ENCODE assay signal across 8 cellular contexts in genomic region chr16:21645261-21645721, GRCh38. TPM values are rescaled to one million over a fixed set of nuclear protein-coding genes. Genes with fewer than 3 reads are reported as not detected.
DNase-seq lines count a peak whose midpoint lies in the region; ATAC-seq and TF ChIP-seq lines count a peak whose summit lies in the region.

No MANE protein-coding gene starts in this region.

- no peaks in the 10 kb centered on the region for H3K27me3 Mint-ChIP-seq in IgD-negative memory B cell
- no peaks in the 10 kb centered on the region for H3K27me3 Mint-ChIP-seq in activated T-helper 17 cell treated with anti-CD3 and anti-CD28 coated beads, Interleukin-2, amount 50 U/mL, for 72 hours
- peaks cover 4 to 13% (median 11%) of the 10 kb centered on the region in 3 donors for H3K27me3 Mint-ChIP-seq in immature natural killer cell (ENCODE audit: low read depth in 3 of 3)
- no peaks in the 10 kb centered on the region for H3K27me3 Mint-ChIP-seq in mesothelial cell of epicardium (ENCODE audit: low read depth)

- H3K36me3 Mint-ChIP-seq in IgD-negative memory B cell, result no peaks in the 10 kb centered on the region
- no peaks in the 10 kb centered on the region for H3K36me3 Mint-ChIP-seq in activated T-helper 17 cell treated with anti-CD3 and anti-CD28 coated beads, Interleukin-2, amount 50 U/mL, for 72 hours (ENCODE audit: low read depth)
- no peaks in the 10 kb centered on the region for H3K36me3 Mint-ChIP-seq in immature natural killer cell
- peaks cover 4% of the 10 kb centered on the region for H3K36me3 Mint-ChIP-seq in mesothelial cell of epicardium

- no peaks in the 10 kb centered on the region for H3K36me3 ChIP-seq in tibial artery

- H3K9me3 Mint-ChIP-seq in IgD-negative memory B cell, result no peaks in the 10 kb centered on the region
- H3K9me3 Mint-ChIP-seq in activated T-helper 17 cell treated with anti-CD3 and anti-CD28 coated beads, Interleukin-2, amount 50 U/mL, for 72 hours, result no peaks in the 10 kb centered on the region
- H3K9me3 Mint-ChIP-seq in immature natural killer cell, result no peaks in the 10 kb centered on the region
- no peaks in the 10 kb centered on the region for H3K9me3 Mint-ChIP-seq in mesothelial cell of epicardium

- H3K4me3 ChIP-seq in tibial artery, result peak overlapping the region; percentile 11 to 12

- no peaks in the 10 kb centered on the region for H3K9me3 ChIP-seq in tibial artery

- H3K4me3 Mint-ChIP-seq in IgD-negative memory B cell, result peak overlapping the region; percentile 79 to 93 (median 84)
- peak overlapping the region; percentile 65 for H3K4me3 Mint-ChIP-seq in activated T-helper 17 cell treated with anti-CD3 and anti-CD28 coated beads, Interleukin-2, amount 50 U/mL, for 72 hours
- H3K4me3 Mint-ChIP-seq in immature natural killer cell, result peak overlapping the region; percentile 70 to 86 (median 81)
- no peak overlapping the region for H3K4me3 Mint-ChIP-seq in mesothelial cell of epicardium

- H3K4me1 Mint-ChIP-seq in IgD-negative memory B cell, result peaks cover 42 to 55% (median 42%) of the 10 kb centered on the region in 3 donors
- peaks cover 20% of the 10 kb centered on the region for H3K4me1 Mint-ChIP-seq in activated T-helper 17 cell treated with anti-CD3 and anti-CD28 coated beads, Interleukin-2, amount 50 U/mL, for 72 hours
- peaks cover 57 to 60% of the 10 kb centered on the region in 2 donors for H3K4me1 Mint-ChIP-seq in immature natural killer cell
- peaks cover 2% of the 10 kb centered on the region for H3K4me1 Mint-ChIP-seq in mesothelial cell of epicardium

- peak overlapping the region; percentile 87 to 99 (median 94) for H3K27ac Mint-ChIP-seq in IgD-negative memory B cell
- peak overlapping the region; percentile 83 for H3K27ac Mint-ChIP-seq in activated T-helper 17 cell treated with anti-CD3 and anti-CD28 coated beads, Interleukin-2, amount 50 U/mL, for 72 hours
- H3K27ac Mint-ChIP-seq in immature natural killer cell, result peak overlapping the region; percentile 94 to 97 (median 96)
- no peak overlapping the region for H3K27ac Mint-ChIP-seq in mesothelial cell of epicardium

- no peak overlapping the region for H3K27ac ChIP-seq in tibial artery

- DNase-seq in EH (ENCODE audit: low read depth), result peak; percentile 50
- peak; percentile 78 to 80 (median 79) for DNase-seq in immature natural killer cell
- no peak for DNase-seq in tibial artery
- no peak for DNase-seq in LoVo (ENCODE audit: low spot score)
- DNase-seq in mesothelial cell of epicardium (ENCODE audit: low spot score in 2 of 2, unreplicated experiment in 2 of 2), result no peak

- no peaks in the 10 kb centered on the region for H3K4me1 ChIP-seq in tibial artery

- TF ChIP-seq CTCF in tibial artery (IDR thresholded peaks at IDR 0.05), result no peak
- TF ChIP-seq CTCF in mesothelial cell of epicardium (IDR thresholded peaks at IDR 0.05; ENCODE audit: unreplicated experiment), result no peak

- intact Hi-C loops in tibial artery (cut with DNase I; ENCODE audit: low total_unique reads), result loop anchor here (2.0 kb wide), 1 partner anchor 60 kb away; no protein-coding TSS in a partner anchor

- H3K27me3 ChIP-seq in tibial artery, result no peaks in the 10 kb centered on the region

- ATAC-seq in activated T-helper 17 cell treated with anti-CD3 and anti-CD28 coated beads, Interleukin-2, amount 50 U/mL, for 72 hours (replicated peaks), result peak; percentile 43
- no peak for ATAC-seq in HG03039 (IDR thresholded peaks at IDR 0.05; ENCODE audit: unreplicated experiment)

RNA-seq across cellular contexts. Expression of gene IGSF6, which starts 7.1 kb away (rescaled TPM):
- 0.31 TPM for polyA plus RNA-seq in IgD-negative memory B cell
- total RNA-seq in activated T-helper 17 cell treated with anti-CD3 and anti-CD28 coated beads, Interleukin-2, amount 50 U/mL, for 72 hours, result under 1 TPM in 1 of 2 donors, not detected in 1; 0.45 TPM
- 1 to 10 TPM; 1.2 to 5.3 (median 5.2) TPM for polyA plus RNA-seq in immature natural killer cell
- not detected in 3 replicates for total RNA-seq in mesothelial cell of epicardium

RNA-seq across cellular contexts. Expression of gene OTOA, which starts 18.5 kb away (rescaled TPM):
- not detected for polyA plus RNA-seq in IgD-negative memory B cell
- under 1 TPM; 0.16 to 0.28 TPM for total RNA-seq in activated T-helper 17 cell treated with anti-CD3 and anti-CD28 coated beads, Interleukin-2, amount 50 U/mL, for 72 hours
- polyA plus RNA-seq in immature natural killer cell, result not detected
- total RNA-seq in mesothelial cell of epicardium, result 0.09 to 0.25 TPM (median 0.25 TPM) in 3 replicates

RNA-seq across cellular contexts. Expression of gene METTL9, which starts 45.9 kb away (rescaled TPM):
- polyA plus RNA-seq in IgD-negative memory B cell (78.5 TPM), immature natural killer cell (100 to 1,000 TPM; 113 to 149 (median 147) TPM)
- 10 to 100 TPM; 70.7 to 95.7 TPM for total RNA-seq in activated T-helper 17 cell treated with anti-CD3 and anti-CD28 coated beads, Interleukin-2, amount 50 U/mL, for 72 hours
- 138 to 145 TPM (median 142 TPM) in 3 replicates for total RNA-seq in mesothelial cell of epicardium

Comparison
In these comparisons a context has a peak if more than half of its experiments do, and no peak if none do; other contexts are left out.
1. DNase-seq: peak in EH (single experiment) and immature natural killer cell (3 of 3); none in tibial artery (0 of 2), LoVo (single experiment) and mesothelial cell of epicardium (0 of 2).